In the genomic region with DNA sequence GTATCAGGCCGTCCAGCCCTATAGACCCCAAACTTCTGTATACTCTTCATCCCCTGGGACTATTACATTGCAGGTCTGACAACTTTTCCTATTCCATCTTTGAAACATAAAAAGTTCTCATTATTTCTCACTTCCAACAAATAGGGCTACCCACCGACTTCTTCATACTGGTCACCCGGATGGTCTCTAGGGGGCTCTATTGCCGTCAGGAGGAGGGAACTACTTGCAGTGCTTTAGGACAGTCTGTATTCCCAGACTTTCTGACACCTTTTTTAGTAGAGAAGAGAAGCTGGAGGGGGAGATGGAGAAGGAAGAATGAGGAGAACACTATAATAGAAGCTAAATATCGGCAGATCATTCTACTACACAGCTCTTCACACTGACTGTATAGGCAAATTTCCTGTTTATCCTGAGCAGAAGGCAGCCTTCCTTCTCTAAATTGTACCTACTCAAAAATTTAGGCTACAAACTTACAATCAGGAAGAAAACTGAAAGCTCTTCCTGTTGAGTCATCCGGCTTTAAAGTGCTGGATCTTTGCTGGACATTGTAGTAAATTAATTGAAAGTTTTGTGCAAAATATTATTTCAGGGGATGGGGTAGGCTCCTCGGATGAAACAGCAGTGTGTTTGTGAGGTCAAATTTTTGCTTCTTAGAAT, we compare ENCODE assay signal across 11 cellular contexts. TPM values are rescaled to one million over a fixed set of nuclear protein-coding genes. Genes with fewer than 3 reads are reported as not detected.
DNase-seq lines count a peak whose midpoint lies in the region; ATAC-seq and TF ChIP-seq lines count a peak whose summit lies in the region.
"Had no signal": no experiment of that assay in that cellular context is flagged by ENCODE, and none has a peak within 500 bp of the region (broad histone marks: within the 10 kb centered on the region; RNA-seq: fewer than 3 reads in every experiment).

No MANE protein-coding gene starts in this region.

- ATAC-seq in activated CD8-positive, alpha-beta T cell treated with anti-CD3 and anti-CD28 coated beads, Interleukin-2, amount 10 ng/mL, durations not matched to agents 7 days and 5 days = no peak
- peak; percentile 18 for ATAC-seq in foreskin keratinocyte
- no peak for ATAC-seq in upper lobe of left lung (ENCODE audit: low FRiP score in 2 of 2)

- peaks cover 87% of the 10 kb centered on the region for H3K4me1 Mint-ChIP-seq in activated naive CD4-positive, alpha-beta T cell treated with anti-CD3 and anti-CD28 coated beads, Interleukin-2, amount 50 U/mL, for 24 hours
- H3K4me1 Mint-ChIP-seq in activated CD8-positive, alpha-beta T cell treated with anti-CD3 and anti-CD28 coated beads, Interleukin-2, amount 10 ng/mL, durations not matched to agents 7 days and 5 days (ENCODE audit: low read depth) = peaks cover 91% of the 10 kb centered on the region

- H3K36me3 Mint-ChIP-seq in activated naive CD4-positive, alpha-beta T cell treated with anti-CD3 and anti-CD28 coated beads, Interleukin-2, amount 50 U/mL, for 24 hours = no peaks in the 10 kb centered on the region
- H3K36me3 Mint-ChIP-seq in activated CD8-positive, alpha-beta T cell treated with anti-CD3 and anti-CD28 coated beads, Interleukin-2, amount 10 ng/mL, durations not matched to agents 7 days and 5 days (ENCODE audit: low read depth) = peaks cover 16% of the 10 kb centered on the region

- peaks cover 9% of the 10 kb centered on the region for H3K4me1 ChIP-seq in foreskin keratinocyte
- peaks cover 17 to 37% (median 24%) of the 10 kb centered on the region in 4 donors for H3K4me1 ChIP-seq in upper lobe of left lung
- H3K4me1 ChIP-seq in HAP-1 = no peaks in the 10 kb centered on the region
- H3K4me1 ChIP-seq: testis had no signal

- H3K27ac ChIP-seq in foreskin keratinocyte = peak overlapping the region; percentile 24
- peak overlapping the region in 3 of 4 donors; percentile 20 to 60 (median 55) for H3K27ac ChIP-seq in upper lobe of left lung
- H3K27ac ChIP-seq: testis had no signal

- no peak for TF ChIP-seq EP300 in upper lobe of left lung (IDR thresholded peaks at IDR 0.05)

- no peaks in the 10 kb centered on the region for H3K27me3 Mint-ChIP-seq in activated naive CD4-positive, alpha-beta T cell treated with anti-CD3 and anti-CD28 coated beads, Interleukin-2, amount 50 U/mL, for 24 hours
- H3K27me3 Mint-ChIP-seq in activated CD8-positive, alpha-beta T cell treated with anti-CD3 and anti-CD28 coated beads, Interleukin-2, amount 10 ng/mL, durations not matched to agents 7 days and 5 days (ENCODE audit: low read depth) = peaks cover 2% of the 10 kb centered on the region

- H3K27me3 ChIP-seq in foreskin keratinocyte (no peaks in the 10 kb centered on the region), upper lobe of left lung (no peaks in the 10 kb centered on the region), HAP-1 (ENCODE audit: low read depth) (no peaks in the 10 kb centered on the region)
- H3K27me3 ChIP-seq: testis had no signal

- 35 to 61% methylated on average over 7 of the region's 7 CpGs for WGBS in upper lobe of left lung, 2 donors

- TF ChIP-seq POLR2A in upper lobe of left lung (IDR thresholded peaks at IDR 0.05) = no peak

- H3K9me3 ChIP-seq in upper lobe of left lung (no peaks in the 10 kb centered on the region), HAP-1 (no peaks in the 10 kb centered on the region)
- H3K9me3 ChIP-seq: testis had no signal

- in situ Hi-C loops in HAP-1 (cut with MboI; ENCODE audit: low sequenced_read_pairs) = no loop called here

- H3K36me3 ChIP-seq in upper lobe of left lung (no peaks in the 10 kb centered on the region), HAP-1 (replicated peaks) (no peaks in the 10 kb centered on the region)

- POLR2A ChIA-PET in activated CD8-positive, alpha-beta T cell treated with anti-CD3 and anti-CD28 coated beads, Interleukin-2, amount 10 ng/mL, durations not matched to agents 7 days and 5 days (lab: Charles Lee) = interaction anchor here (1.1 kb wide), 1 partner anchor 18 kb away, joined by 3 read pairs; no protein-coding TSS in a partner anchor

- H3K27ac Mint-ChIP-seq in activated naive CD4-positive, alpha-beta T cell treated with anti-CD3 and anti-CD28 coated beads, Interleukin-2, amount 50 U/mL, for 24 hours = peak overlapping the region; percentile 94
- H3K27ac Mint-ChIP-seq in activated CD8-positive, alpha-beta T cell treated with anti-CD3 and anti-CD28 coated beads, Interleukin-2, amount 10 ng/mL, durations not matched to agents 7 days and 5 days = peak overlapping the region; percentile 94

- CTCF ChIA-PET in activated CD8-positive, alpha-beta T cell treated with anti-CD3 and anti-CD28 coated beads, Interleukin-2, amount 10 ng/mL, durations not matched to agents 7 days and 5 days (lab: Charles Lee) = interaction anchor here (1.1 kb wide), 2 partner anchors 21 to 43 kb away, joined by 3 to 6 read pairs; no protein-coding TSS in a partner anchor

- H3K4me3 ChIP-seq in upper lobe of left lung = no peak overlapping the region
- no peak overlapping the region for H3K4me3 ChIP-seq in HAP-1
- H3K4me3 ChIP-seq: testis had no signal

- DNase-seq in activated naive CD4-positive, alpha-beta T cell treated with anti-CD3 and anti-CD28 coated beads, Interleukin-2, amount 50 U/mL, for 16 hours = no peak
- no peak for DNase-seq in activated CD8-positive, alpha-beta T cell treated with anti-CD3 and anti-CD28 coated beads, Interleukin-2, amount 10 ng/mL, durations not matched to agents 7 days and 5 days
- DNase-seq in foreskin keratinocyte (no peak), upper lobe of left lung (no peak), NCI-H1105 treated with DMSO at 0.1 percent for 48 hours (lab: John Stamatoyannopoulos, UW) (no peak), HAP-1 (ENCODE audit: low spot score in 2 of 2) (no peak), GM19240 (ENCODE audit: insufficient read length, low spot score) (no peak)
- DNase-seq: anterior cingulate cortex, NCI-H187, testis had no signal

- H3K4me3 Mint-ChIP-seq in activated naive CD4-positive, alpha-beta T cell treated with anti-CD3 and anti-CD28 coated beads, Interleukin-2, amount 50 U/mL, for 24 hours = peak overlapping the region; percentile 15
- peak overlapping the region; percentile 39 for H3K4me3 Mint-ChIP-seq in activated CD8-positive, alpha-beta T cell treated with anti-CD3 and anti-CD28 coated beads, Interleukin-2, amount 10 ng/mL, durations not matched to agents 7 days and 5 days

- H3K9me3 Mint-ChIP-seq in activated naive CD4-positive, alpha-beta T cell treated with anti-CD3 and anti-CD28 coated beads, Interleukin-2, amount 50 U/mL, for 24 hours = no peaks in the 10 kb centered on the region
- peaks cover 4% of the 10 kb centered on the region for H3K9me3 Mint-ChIP-seq in activated CD8-positive, alpha-beta T cell treated with anti-CD3 and anti-CD28 coated beads, Interleukin-2, amount 10 ng/mL, durations not matched to agents 7 days and 5 days (ENCODE audit: insufficient read depth)

- no peak for TF ChIP-seq CTCF in foreskin keratinocyte (conservative IDR thresholded peaks at IDR 0.05)
- TF ChIP-seq CTCF in upper lobe of left lung (IDR thresholded peaks at IDR 0.05) = no peak

RNA-seq across cellular contexts. Expression of gene CDC7, which starts 54.6 kb away (rescaled TPM):
- total RNA-seq in activated CD8-positive, alpha-beta T cell treated with anti-CD3 and anti-CD28 coated beads, Interleukin-2, amount 10 ng/mL, durations not matched to agents 7 days and 5 days = 10 to 100 TPM; 26.5 to 27.7 TPM
- total RNA-seq in foreskin keratinocyte (11.7 and 12.7 TPM in 2 replicates), upper lobe of left lung (1 to 10 TPM; 1.6 to 6.2 (median 2.6) TPM)
- 4.5 and 6.6 TPM in 2 replicates for polyA plus RNA-seq in foreskin keratinocyte
